22 cellular contexts compared by ENCODE assay signal in genomic region chr6:72458521-72458920, GRCh38.
DNase-seq lines count a peak whose midpoint lies in the region; ATAC-seq, FAIRE-seq and TF ChIP-seq lines count a peak whose summit lies in the region.
"Had no signal": no experiment of that assay in that cellular context is flagged by ENCODE, and none has a peak within 500 bp of the region (broad histone marks: within the 10 kb centered on the region; RNA-seq: fewer than 3 reads in every experiment).

No MANE protein-coding gene starts in this region.

- 61% methylated on average over 2 of the region's 2 CpGs for WGBS in K562 (ENCODE audit: insufficient coverage, low coverage, missing lambda C conversion rate)

- DNase-seq in K562 (ENCODE audit: extremely low read depth in 1 of 4, low spot score in 3 of 4): no peak
- DNase-seq in frontal cortex (ENCODE audit: low spot score in 2 of 2): no peak
- no peak for DNase-seq in kidney
- DNase-seq in NCI-H774 (lab: John Stamatoyannopoulos, UW): no peak
- no peak for DNase-seq in posterior vena cava (ENCODE audit: low spot score)
- no peak for DNase-seq in HCEC 1CT
- DNase-seq in NCI-H2171 (lab: John Stamatoyannopoulos, UW): no peak
- DNase-seq: AML-193; Caco-2; Calu3; CD4-positive, alpha-beta T cell; CD8-positive, alpha-beta T cell; DMS79 treated with DMSO at 0.1 percent for 48 hours; GDM1 had no signal

- no peak overlapping the region for H2AFZ ChIP-seq in K562 (ENCODE audit: low read depth, low read length)

- intact Hi-C loops in K562 (cut with micrococcal nuclease): no loop called here
- intact Hi-C loops in kidney (cut with DNase I): no loop called here
- intact Hi-C loops in posterior vena cava (cut with DNase I): no loop called here

- TF ChIP-seq POLR2A in K562 (conservative IDR thresholded peaks at IDR 0.05): no peak

- no peaks in the 10 kb centered on the region for H3K9me1 ChIP-seq in K562 (ENCODE audit: control insufficient read depth, insufficient read depth, low read length)

- no peak for ATAC-seq in K562
- ATAC-seq: A549; CD8-positive, alpha-beta T cell; GM12878 had no signal

- H4K20me1 ChIP-seq in K562 (replicated peaks; ENCODE audit: control insufficient read depth, insufficient read depth, low read length): no peaks in the 10 kb centered on the region
- H4K20me1 ChIP-seq: BLaER1 treated with 17β-estradiol and CSF1 and Interleukin-3, amounts not matched to agents 10 nM and 100 nM had no signal

- TF ChIP-seq CTCF in K562 (IDR thresholded peaks at IDR 0.05 in 2 of 3, conservative IDR thresholded peaks at IDR 0.05 in 1 of 3; ENCODE audit: insufficient read depth in 2 of 3, low read depth in 1 of 3, low read length in 3 of 3): no peak
- no peak for TF ChIP-seq CTCF in kidney (IDR thresholded peaks at IDR 0.05; ENCODE audit: borderline replicate concordance, extremely low read depth, insufficient read depth)

- H3K79me2 ChIP-seq in K562 (ENCODE audit: control insufficient read depth, insufficient read depth, low read length): no peaks in the 10 kb centered on the region

- FAIRE-seq in G401.6 (lab: Jason Lieb, UNC) (peak; percentile 42), K562 (lab: Jason Lieb, UNC) (no peak), frontal cortex (lab: Jason Lieb, UNC) (peak; percentile 72), kidney (lab: Jason Lieb, UNC) (peak; percentile 6)
- FAIRE-seq: A549, GM12878, GM12892, GM18507 had no signal

- H3K36me3 ChIP-seq in K562 (ENCODE audit: control insufficient read depth, insufficient read depth, low read length) (no peaks in the 10 kb centered on the region), kidney (ENCODE audit: control insufficient read depth in 1 of 2, insufficient read depth in 2 of 2, low read length in 2 of 2) (no peaks in the 10 kb centered on the region)
- H3K36me3 ChIP-seq: BLaER1 treated with 17β-estradiol and CSF1 and Interleukin-3, amounts not matched to agents 10 nM and 100 nM had no signal

- H3K4me2 ChIP-seq in K562 (ENCODE audit: insufficient read depth, low read length): no peak overlapping the region
- H3K4me2 ChIP-seq: A549; BLaER1 treated with 17β-estradiol and CSF1 and Interleukin-3, amounts not matched to agents 10 nM and 100 nM had no signal

- no TSS peak for BruUV-seq in K562 (replicated peaks; lab: Mats Ljungman, UMichigan)

- in situ Hi-C loops in K562 (cut with MboI): no loop called here

- no peak for TF ChIP-seq EP300 in K562 (IDR thresholded peaks at IDR 0.05; ENCODE audit: low read length)

- no peaks in the 10 kb centered on the region for H3K9me3 ChIP-seq in K562 (replicated peaks; ENCODE audit: control insufficient read depth, insufficient read depth, low read depth, low read length)
- H3K9me3 ChIP-seq in kidney (ENCODE audit: control insufficient read depth in 1 of 2, low read length in 2 of 2): no peaks in the 10 kb centered on the region
- H3K9me3 ChIP-seq: A549; BLaER1 treated with 17β-estradiol and CSF1 and Interleukin-3, amounts not matched to agents 10 nM and 100 nM; Caco-2 had no signal

- TF ChIP-seq RAD21 in K562 (CRISPR knock-in tag; conservative IDR thresholded peaks at IDR 0.05 in 1 of 2, IDR thresholded peaks at IDR 0.05 in 1 of 2): no peak

- no peaks in the 10 kb centered on the region for H3K4me1 ChIP-seq in K562 (replicated peaks in 1 of 2; ENCODE audit: control insufficient read depth in 2 of 2, insufficient read depth in 2 of 2, low read length in 2 of 2)
- no peaks in the 10 kb centered on the region for H3K4me1 ChIP-seq in kidney (ENCODE audit: control insufficient read depth in 1 of 2, insufficient read depth in 1 of 2, low read depth in 1 of 2, low read length in 2 of 2)
- H3K4me1 ChIP-seq: A549; BLaER1 treated with 17β-estradiol and CSF1 and Interleukin-3, amounts not matched to agents 10 nM and 100 nM; Caco-2 had no signal

- POLR2A ChIA-PET in K562 (lab: Yijun Ruan, JAX): no interaction called here

- H3K9ac ChIP-seq in K562 (ENCODE audit: insufficient read depth in 1 of 2, low read depth in 2 of 2, low read length in 2 of 2): no peak overlapping the region
- no peak overlapping the region for H3K9ac ChIP-seq in kidney (ENCODE audit: low read length in 2 of 2)
- H3K9ac ChIP-seq: BLaER1 treated with 17β-estradiol and CSF1 and Interleukin-3, amounts not matched to agents 10 nM and 100 nM had no signal

- H3K27me3 ChIP-seq in K562 (ENCODE audit: control insufficient read depth in 2 of 2, insufficient read depth in 2 of 2, low read length in 2 of 2): no peaks in the 10 kb centered on the region
- H3K27me3 ChIP-seq: BLaER1 treated with 17β-estradiol and CSF1 and Interleukin-3, amounts not matched to agents 10 nM and 100 nM had no signal

- H3K4me3 ChIP-seq in K562: no peak overlapping the region
- no peak overlapping the region for H3K4me3 ChIP-seq in kidney (ENCODE audit: low read length in 2 of 2)
- H3K4me3 ChIP-seq: A549; BLaER1 treated with 17β-estradiol and CSF1 and Interleukin-3, amounts not matched to agents 10 nM and 100 nM; GM12878 had no signal

- CTCF ChIA-PET in K562 (lab: Yijun Ruan, JAX; ENCODE audit: low intra/inter-chr PET ratio): no interaction called here

- H3K27ac ChIP-seq in K562 (ENCODE audit: extremely low read depth, low read depth, low read length): no peak overlapping the region
- H3K27ac ChIP-seq in kidney (ENCODE audit: low read depth in 2 of 2, low read length in 2 of 2): no peak overlapping the region
- H3K27ac ChIP-seq: 22Rv1; A549; BLaER1 treated with 17β-estradiol and CSF1 and Interleukin-3, amounts not matched to agents 10 nM and 100 nM; C4-2B had no signal

TF ChIP-seq in K562, 482 proteins besides CTCF, POLR2A, EP300 and RAD21:
- peak; percentile 55 for TF ChIP-seq CEBPB (tag; IDR thresholded peaks at IDR 0.05)
- no peak for TF ChIP-seq CEBPG (CRISPR knock-in tag; IDR thresholded peaks at IDR 0.05)
- peak in 1 of 2 experiments; percentile 53; a peak in 1 of 4 replicates for TF ChIP-seq CEBPG (tag; conservative IDR thresholded peaks at IDR 0.05 in 1 of 2, IDR thresholded peaks at IDR 0.05 in 1 of 2)
- TF ChIP-seq PPARD (CRISPR knock-in tag; IDR thresholded peaks at IDR 0.05): no peak
- TF ChIP-seq ZNF668 (CRISPR knock-in tag; IDR thresholded peaks at IDR 0.05): no peak
- TF ChIP-seq DNMT1 (IDR thresholded peaks at IDR 0.05): no peak
- no peak for TF ChIP-seq CSDE1 (IDR thresholded peaks at IDR 0.05)
TF ChIP-seq in K562: peak in this region for 2.
